Comparison of ENCODE assay signal across 8 cellular contexts in the genomic region with DNA sequence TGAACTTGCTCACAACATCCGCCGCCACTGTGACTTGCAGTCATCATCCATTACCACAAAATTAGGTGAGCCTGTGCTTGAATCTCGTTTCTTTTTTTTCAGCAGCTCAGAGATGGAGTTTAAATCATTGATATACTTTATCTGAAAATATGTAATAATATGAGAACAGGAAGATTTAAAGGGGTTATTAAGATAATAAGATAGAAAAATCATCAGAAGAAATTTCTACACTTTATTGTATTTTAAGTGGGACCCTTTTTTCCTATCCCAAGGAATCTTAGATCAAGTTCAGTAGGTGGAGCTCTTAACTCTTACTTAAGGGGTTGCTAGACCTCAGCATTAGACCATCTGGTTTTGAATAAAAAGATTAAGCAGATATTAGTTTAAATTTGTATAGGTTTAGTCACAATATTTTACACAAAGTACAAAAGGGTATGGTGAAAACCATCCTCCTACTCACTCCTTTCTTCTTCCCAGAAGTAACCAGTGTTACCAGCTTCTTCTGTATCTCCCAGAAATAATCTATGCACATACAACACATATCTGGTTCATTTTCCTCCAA. TPM values are rescaled to one million over a fixed set of nuclear protein-coding genes. Genes with fewer than 3 reads are reported as not detected.
DNase-seq lines count a peak whose midpoint lies in the region; ATAC-seq, FAIRE-seq and TF ChIP-seq lines count a peak whose summit lies in the region.

No MANE protein-coding gene starts in this region.

- no peaks in the 10 kb centered on the region for H3K9me3 ChIP-seq in sigmoid colon

- no peaks in the 10 kb centered on the region for H3K27me3 ChIP-seq in foreskin keratinocyte
- H3K27me3 ChIP-seq in sigmoid colon, result no peaks in the 10 kb centered on the region

- H3K36me3 ChIP-seq in sigmoid colon, result no peaks in the 10 kb centered on the region

- FAIRE-seq in A204.1 (lab: Jason Lieb, UNC) (peak; percentile 80), GM12891 (lab: Jason Lieb, UNC) (peak; percentile 56)

- H3K4me1 ChIP-seq in foreskin keratinocyte (peaks cover 4% of the 10 kb centered on the region), sigmoid colon (peaks cover 0 to 11% (median 5%) of the 10 kb centered on the region in 4 donors)

- H3K27ac ChIP-seq in foreskin keratinocyte (peak overlapping the region; percentile 51), sigmoid colon (peak overlapping the region; percentile 82 to 94 (median 88))

- TF ChIP-seq CTCF in foreskin keratinocyte (conservative IDR thresholded peaks at IDR 0.05), result peak; percentile 52
- no peak for TF ChIP-seq CTCF in sigmoid colon (IDR thresholded peaks at IDR 0.05)

- 1% methylated on average over 3 of the region's 3 CpGs for WGBS in sigmoid colon, 2 donors

- ATAC-seq in HG02759 (IDR thresholded peaks at IDR 0.05; ENCODE audit: unreplicated experiment) (peak; percentile 40), foreskin keratinocyte (peak; percentile 37)

- TF ChIP-seq POLR2A in GM12891 (IDR thresholded peaks at IDR 0.05; ENCODE audit: low read depth, low read length) (no peak), sigmoid colon (IDR thresholded peaks at IDR 0.05) (no peak)

- intact Hi-C loops in sigmoid colon (cut with DNase I), result loop anchor here (2.0 to 10.0 kb wide), 4 partner anchors 33 to 817 kb away; partner anchors contain the start of genes HEY2, RNF217, TPD52L1 and TRMT11

- DNase-seq in GM12891 (ENCODE audit: insufficient read length, low spot score) (no peak), NCI-H146 treated with DMSO at 0.1 percent for 48 hours (lab: John Stamatoyannopoulos, UW; ENCODE audit: unreplicated experiment) (peak; percentile 79), foreskin keratinocyte (no peak), sigmoid colon (peak; percentile 78), NOMO-1 treated with DMSO at 0.1 percent for 48 hours (lab: John Stamatoyannopoulos, UW; ENCODE audit: unreplicated experiment) (no peak)
- DNase-seq in activated CD4-positive, alpha-beta T cell treated with anti-CD3 and anti-CD28 coated beads, Interleukin-2, amount 50 U/mL, for 48 hours, result peak; percentile 54 to 68

- no peak for TF ChIP-seq EP300 in sigmoid colon (IDR thresholded peaks at IDR 0.05)

- H3K4me3 ChIP-seq in sigmoid colon, result peak overlapping the region; percentile 38 to 65 (median 56)

TF ChIP-seq in GM12891, 5 proteins besides CTCF, POLR2A, EP300 and RAD21:
- TF ChIP-seq POLR2AphosphoS5 (IDR thresholded peaks at IDR 0.05; ENCODE audit: low read depth, low read length), result no peak
- no peak for TF ChIP-seq SPI1 (IDR thresholded peaks at IDR 0.05; ENCODE audit: low read depth, low read length)
- no peak for TF ChIP-seq TAF1 (IDR thresholded peaks at IDR 0.05; ENCODE audit: low read depth, low read length)
- no peak for TF ChIP-seq POU2F2 (IDR thresholded peaks at IDR 0.05; ENCODE audit: low read depth, low read length)
- no peak for TF ChIP-seq PAX5 (IDR thresholded peaks at IDR 0.05; ENCODE audit: insufficient read depth, low read length, severe bottlenecking)

RNA-seq across cellular contexts. Expression of gene NCOA7, which starts 9.4 kb away (rescaled TPM):
- polyA plus RNA-seq in GM12891 (2012; ENCODE audit: low read depth, missing spikeins), result 25.1 TPM
- total RNA-seq in foreskin keratinocyte (13.0 and 14.7 TPM in 2 replicates), sigmoid colon (10 to 100 TPM; 21.3 to 28.6 (median 26.3) TPM)
- polyA plus RNA-seq in foreskin keratinocyte (3.6 and 4.9 TPM in 2 replicates), sigmoid colon (10 to 100 TPM; 15.6 to 48.3 (median 39.6) TPM)

RNA-seq across cellular contexts. Expression of gene HEY2, which starts 32.0 kb away (rescaled TPM):
- polyA plus RNA-seq in GM12891 (2012; ENCODE audit: low read depth, missing spikeins), result 0.14 TPM
- total RNA-seq in foreskin keratinocyte, result not detected in 2 replicates
- not detected in 2 replicates for polyA plus RNA-seq in foreskin keratinocyte
- total RNA-seq in sigmoid colon, result 1 to 10 TPM; 1.3 to 3.9 (median 2.1) TPM
- 1 to 10 TPM in 1 of 3 donors, not detected in 2; 1.2 TPM for polyA plus RNA-seq in sigmoid colon

Comparison
In these comparisons a context has a peak if more than half of its experiments do, and no peak if none do; other contexts are left out.
1. DNase-seq: peak in NCI-H146 treated with DMSO at 0.1 percent for 48 hours (single experiment), activated CD4-positive, alpha-beta T cell treated with anti-CD3 and anti-CD28 coated beads, Interleukin-2, amount 50 U/mL, for 48 hours (2 of 2) and sigmoid colon (single experiment); none in GM12891 (single experiment), foreskin keratinocyte (0 of 2) and NOMO-1 treated with DMSO at 0.1 percent for 48 hours (single experiment).